ENCODE assay signal across 22 cellular contexts in genomic region chr12:118821386-118821928, GRCh38.
"Had no signal": no experiment of that assay in that cellular context is flagged by ENCODE, and none has a peak within 500 bp of the region (broad histone marks: within the 10 kb centered on the region; RNA-seq: fewer than 3 reads in every experiment).

No MANE protein-coding gene starts in this region.

- H3K27ac Mint-ChIP-seq: activated CD4-positive, alpha-beta memory T cell treated with anti-CD3 and anti-CD28 coated beads for 36 hours; activated naive CD4-positive, alpha-beta T cell treated with anti-CD3 and anti-CD28 coated beads, Interleukin-2, amount 50 U/mL, for 72 hours; activated T-helper 1 cell treated with anti-CD3 and anti-CD28 coated beads, Interleukin-12 subunit alpha, Interleukin-12 subunit beta, Interleukin-2, Interleukin-4 antibody, amounts not matched to agents 30 ng/mL and 10 ng/mL and 1 ng/mL, durations not matched to agents 14 hours and 24 hours and 36 hours; mesothelial cell of epicardium; natural killer cell treated with Interleukin-12 subunit alpha and Interleukin-12 subunit beta and Interleukin-15 and Interleukin-18, amount 100 ng/mL, for 72 hours; progenitor cell of endocrine pancreas; stimulated activated naive CD8-positive, alpha-beta T cell treated with anti-CD3 and anti-CD28 coated beads, Interleukin-15, Interleukin-2, amounts not matched to agents 100 ng/mL and 50 ng/mL, for 24 hours had no signal

- H3K27me3 Mint-ChIP-seq: activated CD4-positive, alpha-beta memory T cell treated with anti-CD3 and anti-CD28 coated beads for 36 hours; stimulated activated naive CD8-positive, alpha-beta T cell treated with anti-CD3 and anti-CD28 coated beads, Interleukin-15, Interleukin-2, amounts not matched to agents 100 ng/mL and 50 ng/mL, for 24 hours had no signal

- FAIRE-seq: bronchial epithelial cell, keratinocyte had no signal

- H3K4me3 Mint-ChIP-seq: activated CD4-positive, alpha-beta memory T cell treated with anti-CD3 and anti-CD28 coated beads for 36 hours; activated T-helper 1 cell treated with anti-CD3 and anti-CD28 coated beads, Interleukin-12 subunit alpha, Interleukin-12 subunit beta, Interleukin-2, Interleukin-4 antibody, amounts not matched to agents 30 ng/mL and 10 ng/mL and 1 ng/mL, durations not matched to agents 14 hours and 24 hours and 36 hours; mesothelial cell of epicardium; natural killer cell treated with Interleukin-12 subunit alpha and Interleukin-12 subunit beta and Interleukin-15 and Interleukin-18, amount 100 ng/mL, for 72 hours; stimulated activated naive CD8-positive, alpha-beta T cell treated with anti-CD3 and anti-CD28 coated beads, Interleukin-15, Interleukin-2, amounts not matched to agents 100 ng/mL and 50 ng/mL, for 24 hours had no signal

- H3K36me3 Mint-ChIP-seq: activated CD4-positive, alpha-beta memory T cell treated with anti-CD3 and anti-CD28 coated beads for 36 hours; activated naive CD4-positive, alpha-beta T cell treated with anti-CD3 and anti-CD28 coated beads, Interleukin-2, amount 50 U/mL, for 72 hours; mesothelial cell of epicardium; natural killer cell treated with Interleukin-12 subunit alpha and Interleukin-12 subunit beta and Interleukin-15 and Interleukin-18, amount 100 ng/mL, for 72 hours had no signal

- H3K4me1 ChIP-seq: adrenal gland, esophagus muscularis mucosa, heart right ventricle, transverse colon, uterus had no signal

- H3K27ac ChIP-seq: adrenal gland, esophagus muscularis mucosa, heart right ventricle, transverse colon, uterus had no signal

- DNase-seq: activated CD4-positive, alpha-beta memory T cell treated with anti-CD3 and anti-CD28 coated beads for 36 hours; activated CD4-positive, alpha-beta T cell treated with anti-CD3 and anti-CD28 coated beads for 4 hours; activated gamma-delta T cell treated with Interleukin-2 at 50 U/mL for 16 hours; activated T-cell treated with anti-CD3 and anti-CD28 coated beads for 4 hours; adrenal gland; cerebellar nuclear complex; cortex of kidney; heart right ventricle; stimulated activated CD4-positive, alpha-beta T cell treated with anti-CD3 and anti-CD28 coated beads, Interleukin-12 subunit alpha, Interleukin-12 subunit beta, amount 100 ng/mL, for 4 hours; stimulated activated CD4-positive, alpha-beta T cell treated with anti-CD3 and anti-CD28 coated beads, Interleukin-2, amount 100 ng/mL, for 24 hours; transverse colon; uterus had no signal

- H3K4me3 ChIP-seq: adrenal gland, esophagus muscularis mucosa, heart right ventricle, lung, transverse colon, uterus had no signal

- H3K36me3 ChIP-seq: adrenal gland, esophagus muscularis mucosa, heart right ventricle, transverse colon, uterus had no signal

- H3K4me1 Mint-ChIP-seq: mesothelial cell of epicardium had no signal

- ATAC-seq: activated naive CD4-positive, alpha-beta T cell treated with anti-CD3 and anti-CD28 coated beads, Interleukin-2, amount 50 U/mL, for 72 hours; heart right ventricle; natural killer cell treated with Interleukin-12 subunit alpha and Interleukin-12 subunit beta and Interleukin-15 and Interleukin-18, amount 100 ng/mL, for 72 hours had no signal

- H3K27me3 ChIP-seq: adrenal gland, transverse colon, uterus had no signal

- H3K9me3 Mint-ChIP-seq: activated T-helper 1 cell treated with anti-CD3 and anti-CD28 coated beads, Interleukin-12 subunit alpha, Interleukin-12 subunit beta, Interleukin-2, Interleukin-4 antibody, amounts not matched to agents 30 ng/mL and 10 ng/mL and 1 ng/mL, durations not matched to agents 14 hours and 24 hours and 36 hours; mesothelial cell of epicardium; stimulated activated naive CD8-positive, alpha-beta T cell treated with anti-CD3 and anti-CD28 coated beads, Interleukin-15, Interleukin-2, amounts not matched to agents 100 ng/mL and 50 ng/mL, for 24 hours had no signal

- H3K9me3 ChIP-seq: adrenal gland, transverse colon, uterus had no signal
